Comparison of ENCODE assay signal across 1 cellular context in the genomic region with DNA sequence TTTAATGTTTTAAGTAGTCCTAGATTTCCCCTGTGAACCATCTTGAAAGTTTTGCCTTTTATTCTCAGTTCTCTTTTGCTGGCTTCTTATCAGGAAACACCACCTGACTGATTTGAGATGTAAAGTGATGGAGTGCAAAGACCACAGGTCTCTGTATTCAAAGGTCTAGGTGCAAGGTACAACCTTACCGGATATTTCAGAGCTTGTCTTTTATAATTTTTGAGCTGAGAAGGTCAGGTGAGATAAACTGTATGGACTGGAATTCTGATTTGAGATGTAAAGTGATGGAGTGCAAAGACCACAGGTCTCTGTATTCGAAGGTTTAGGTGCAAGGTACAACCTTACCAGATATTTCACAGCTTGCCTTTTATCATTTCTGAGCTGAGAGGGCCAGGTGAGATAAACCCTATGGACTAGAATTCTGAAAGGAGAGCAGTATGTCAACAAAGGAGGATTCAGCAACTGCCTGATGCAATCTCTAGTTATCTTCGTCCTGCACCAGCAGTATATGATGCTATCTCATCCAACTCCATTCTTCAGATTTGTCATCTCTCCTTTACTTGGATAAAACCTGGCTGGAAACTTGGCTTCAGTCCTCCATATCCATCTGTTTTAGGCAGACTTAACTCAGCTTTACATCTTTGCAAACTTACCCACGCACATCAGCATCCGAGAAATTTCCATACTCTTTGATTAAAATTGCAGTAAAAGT.
TF ChIP-seq lines count a peak whose summit lies in the region.

No MANE protein-coding gene starts in this region.

TF ChIP-seq in liver, 16 proteins besides CTCF, POLR2A, EP300 and RAD21 (continued from another document):
- TF ChIP-seq, protein P1, sequence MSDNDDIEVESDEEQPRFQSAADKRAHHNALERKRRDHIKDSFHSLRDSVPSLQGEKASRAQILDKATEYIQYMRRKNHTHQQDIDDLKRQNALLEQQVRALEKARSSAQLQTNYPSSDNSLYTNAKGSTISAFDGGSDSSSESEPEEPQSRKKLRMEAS (IDR thresholded peaks at IDR 0.05): no peak
- TF ChIP-seq RXRA (IDR thresholded peaks at IDR 0.05): peak; percentile 19 to 41
- peak; percentile 29 for TF ChIP-seq SP1 (IDR thresholded peaks at IDR 0.05)
- TF ChIP-seq TAF1 (conservative IDR thresholded peaks at IDR 0.05): no peak
- peak; percentile 74 to 82 for TF ChIP-seq HNF4A (conservative IDR thresholded peaks at IDR 0.05)
- peak in 1 of 2 donors; percentile 15 for TF ChIP-seq GABPA (IDR thresholded peaks at IDR 0.05 in 1 of 2, conservative IDR thresholded peaks at IDR 0.05 in 1 of 2)
